In genomic region chr9:133119461-133120342, GRCh38 we compare ENCODE assay signal across 8 cellular contexts. TPM values are rescaled to one million over a fixed set of nuclear protein-coding genes. Genes with fewer than 3 reads are reported as not detected.
DNase-seq lines count a peak whose midpoint lies in the region; ATAC-seq and TF ChIP-seq lines count a peak whose summit lies in the region.

No MANE protein-coding gene starts in this region.

- intact Hi-C loops in IMR-90 (cut with micrococcal nuclease) = no loop called here
- intact Hi-C loops in aorta (cut with DNase I) = loop anchor here in 1 of 2 donors (2.0 kb wide), 1 partner anchor 29 kb away; no protein-coding TSS in a partner anchor

- 28% methylated on average over 16 of the region's 30 CpGs; no CpG with 5 or more reads in 1 of the 2 experiments for WGBS in IMR-90 (ENCODE audit: extremely low coverage in 2 of 2, insufficient read length in 1 of 2), 2 experiments
- WGBS in aorta, 2 donors = 59 to 62% methylated on average over 30 of the region's 30 CpGs

- POLR2A ChIA-PET in AG04450 (lab: Yijun Ruan, JAX) = interaction anchor here (1.3 kb wide), 1 partner anchor 16 kb away, joined by 4 read pairs; no protein-coding TSS in a partner anchor
- POLR2A ChIA-PET in IMR-90 (lab: Charles Lee; ENCODE audit: unreplicated experiment) = no interaction called here

- H3K14ac ChIP-seq in IMR-90 (replicated peaks; ENCODE audit: low read depth, low read length) = peak overlapping the region; percentile 91

- H3K18ac ChIP-seq in IMR-90 (ENCODE audit: low read depth, low read length) = no peak overlapping the region

- H4K5ac ChIP-seq in IMR-90 (ENCODE audit: low read depth, low read length) = no peak overlapping the region

- no peak overlapping the region for H2BK15ac ChIP-seq in IMR-90 (ENCODE audit: low read depth, low read length)

- H3K79me1 ChIP-seq in IMR-90 (ENCODE audit: low read depth in 1 of 2, low read length in 2 of 2) = peaks cover 35 to 68% of the 10 kb centered on the region in 2 experiments

- no peaks in the 10 kb centered on the region for H3K9me3 Mint-ChIP-seq in central memory CD8-positive, alpha-beta T cell

- ATAC-seq in IMR-90 (ENCODE audit: low read depth) (no peak), aorta (ENCODE audit: low FRiP score) (peak; percentile 4), HG03097 (IDR thresholded peaks at IDR 0.05; ENCODE audit: low FRiP score, unreplicated experiment) (no peak)
- no peak for ATAC-seq in central memory CD8-positive, alpha-beta T cell (replicated peaks; ENCODE audit: extremely low read depth, poor library complexity, severe bottlenecking)

- peak overlapping the region; percentile 51 for H2BK5ac ChIP-seq in IMR-90 (ENCODE audit: low read depth, low read length, poor library complexity, severe bottlenecking)

- peak overlapping the region in 1 of 2 experiments; percentile 57; a peak in 2 of 4 replicates for H4K8ac ChIP-seq in IMR-90 (ENCODE audit: low read depth in 2 of 2, low read length in 2 of 2)

- TF ChIP-seq RAD21 in IMR-90 (IDR thresholded peaks at IDR 0.05; ENCODE audit: low read length) = no peak

- peaks cover 19% of the 10 kb centered on the region for H3K4me1 ChIP-seq in IMR-90 (ENCODE audit: control insufficient read depth, insufficient read depth, low read length)
- no peaks in the 10 kb centered on the region for H3K4me1 ChIP-seq in aorta (ENCODE audit: control insufficient read depth in 1 of 2, insufficient read depth in 2 of 2, low read length in 2 of 2)

- H3K4me3 ChIP-seq in AG04450 (ENCODE audit: low read depth, low read length) = peak overlapping the region; percentile 72
- peak overlapping the region; percentile 18 for H3K4me3 ChIP-seq in IMR-90 (ENCODE audit: insufficient read depth, low read depth, low read length)
- no peak overlapping the region for H3K4me3 ChIP-seq in aorta (ENCODE audit: low read length in 2 of 2)

- H3K27me3 ChIP-seq in AG04450 (ENCODE audit: control insufficient read depth, insufficient read depth, low read length) = no peaks in the 10 kb centered on the region
- H3K27me3 ChIP-seq in IMR-90 (ENCODE audit: control insufficient read depth, insufficient read depth, low read length) = no peaks in the 10 kb centered on the region
- H3K27me3 ChIP-seq in aorta (ENCODE audit: control insufficient read depth in 1 of 2, insufficient read depth in 2 of 2, low read length in 1 of 2) = no peaks in the 10 kb centered on the region

- peaks cover 30% of the 10 kb centered on the region for H3K9me1 ChIP-seq in IMR-90 (ENCODE audit: insufficient read depth, low read length)

- no peaks in the 10 kb centered on the region for H3K36me3 ChIP-seq in IMR-90 (ENCODE audit: control insufficient read depth, insufficient read depth, low read length)
- no peaks in the 10 kb centered on the region for H3K36me3 ChIP-seq in aorta (ENCODE audit: control insufficient read depth in 1 of 2, insufficient read depth in 2 of 2, low read length in 1 of 2)

- TF ChIP-seq CTCF in AG04450 (IDR thresholded peaks at IDR 0.05; ENCODE audit: low read depth, low read length) (no peak), IMR-90 (conservative IDR thresholded peaks at IDR 0.05; ENCODE audit: low read depth, low read length) (no peak)

- peak overlapping the region; percentile 19; the same call in 1 of the 2 replicates for H2BK120ac ChIP-seq in IMR-90 (ENCODE audit: low read depth, low read length)

- CTCF ChIA-PET in AG04450 (lab: Charles Lee) (interaction anchor here (1.0 to 3.4 kb wide), 3 partner anchors 24 to 98 kb away, joined by 3 to 24 read pairs (median 4); no protein-coding TSS in a partner anchor), IMR-90 (lab: Yijun Ruan, JAX) (interaction anchor here (1.1 to 1.6 kb wide), 2 partner anchors 10 to 25 kb away, joined by 3 to 5 read pairs; no protein-coding TSS in a partner anchor)

- no peak overlapping the region for H4K91ac ChIP-seq in IMR-90 (ENCODE audit: insufficient read depth, low read depth, low read length)

- H3K27me3 Mint-ChIP-seq in central memory CD8-positive, alpha-beta T cell = no peaks in the 10 kb centered on the region

- peak overlapping the region; percentile 11 for H3K27ac ChIP-seq in AG04450 (ENCODE audit: low read depth, low read length)
- H3K27ac ChIP-seq in IMR-90 (ENCODE audit: insufficient read depth, low read length) = no peak overlapping the region
- no peak overlapping the region for H3K27ac ChIP-seq in aorta (ENCODE audit: low read depth in 1 of 2, low read length in 2 of 2)

- H3K23ac ChIP-seq in IMR-90 (ENCODE audit: low read depth, low read length) = peak overlapping the region; percentile 96

- peaks cover 63% of the 10 kb centered on the region for H4K20me1 ChIP-seq in IMR-90 (ENCODE audit: insufficient read depth, low read length)

- peak overlapping the region; percentile 53 for H2AFZ ChIP-seq in IMR-90 (replicated peaks; ENCODE audit: low read length, poor library complexity)

- H3K4ac ChIP-seq in IMR-90 (ENCODE audit: low read depth, low read length) = peak overlapping the region; percentile 74

- peak overlapping the region; percentile 77; the same call in 1 of the 2 replicates for H3K9ac ChIP-seq in IMR-90 (ENCODE audit: low read depth, low read length)

- in situ Hi-C loops in IMR-90 (cut with MboI; ENCODE audit: low sequenced_read_pairs) = no loop called here

- DNase-seq in AG04450 (ENCODE audit: low read depth, low spot score) (no peak), IMR-90 (peak; percentile 4), midbrain (lab: John Stamatoyannopoulos, UW) (peak; percentile 37), aorta (no peak), DMS53 (lab: John Stamatoyannopoulos, UW) (no peak)
- no peak for DNase-seq in central memory CD8-positive, alpha-beta T cell (ENCODE audit: low spot score in 2 of 2)
- DNase-seq in activated CD8-positive, alpha-beta memory T cell treated with anti-CD3 and anti-CD28 coated beads, Interleukin-2, amount 50 U/mL, for 48 hours = no peak

- peaks cover 28% of the 10 kb centered on the region for H3K36me3 Mint-ChIP-seq in central memory CD8-positive, alpha-beta T cell (ENCODE audit: insufficient read depth)

- H3K27ac Mint-ChIP-seq in central memory CD8-positive, alpha-beta T cell (ENCODE audit: low read depth) = peak overlapping the region; percentile 38

- peak overlapping the region; percentile 92 for H3K4me2 ChIP-seq in IMR-90 (ENCODE audit: low read depth, low read length)

- no peak overlapping the region for H3K56ac ChIP-seq in IMR-90 (ENCODE audit: extremely low read depth, insufficient read depth, low read length)

- peak overlapping the region; percentile 71 for H3K4me3 Mint-ChIP-seq in central memory CD8-positive, alpha-beta T cell

- BruUV-seq in IMR-90 (replicated peaks; lab: Mats Ljungman, UMichigan) = no TSS peak

- peak overlapping the region; percentile 81 for H2AK5ac ChIP-seq in IMR-90 (ENCODE audit: low read depth, low read length)

- H2AK9ac ChIP-seq in IMR-90 (replicated peaks; ENCODE audit: low read depth, low read length, poor library complexity) = peak overlapping the region; percentile 91

- peaks cover 54% of the 10 kb centered on the region for H3K4me1 Mint-ChIP-seq in central memory CD8-positive, alpha-beta T cell

- H3K9me3 ChIP-seq in AG04450 (ENCODE audit: control insufficient read depth, insufficient read depth, low read length) = no peaks in the 10 kb centered on the region; the same call in 1 of the 2 replicates
- H3K9me3 ChIP-seq in IMR-90 (ENCODE audit: control insufficient read depth, insufficient read depth, low read length) = no peaks in the 10 kb centered on the region
- no peaks in the 10 kb centered on the region for H3K9me3 ChIP-seq in aorta (ENCODE audit: control insufficient read depth, low read length)

- dilution Hi-C loops in IMR-90 (cut with HindIII; ENCODE audit: low sequenced_read_pairs, unreplicated experiment) = no loop called here

- TF ChIP-seq POLR2A in IMR-90 (IDR thresholded peaks at IDR 0.05; ENCODE audit: low read depth, low read length) = no peak

- H2BK20ac ChIP-seq in IMR-90 (ENCODE audit: low read depth, low read length) = no peak overlapping the region

TF ChIP-seq in IMR-90, 13 proteins besides CTCF, POLR2A, EP300 and RAD21 (continues in another document):
- TF ChIP-seq MAFK (IDR thresholded peaks at IDR 0.05; ENCODE audit: low read depth, low read length) (no peak), RFX5 (IDR thresholded peaks at IDR 0.05; ENCODE audit: low read depth, low read length) (no peak), MAZ (IDR thresholded peaks at IDR 0.05; ENCODE audit: borderline replicate concordance, low read depth, low read length) (no peak), FOS (IDR thresholded peaks at IDR 0.05; ENCODE audit: low read depth, low read length) (no peak), ELK1 (IDR thresholded peaks at IDR 0.05; ENCODE audit: borderline replicate concordance, low read depth, low read length) (no peak)

RNA-seq across cellular contexts. Expression of gene RALGDS, which starts 1.3 kb away (rescaled TPM):
- polyA plus RNA-seq in AG04450 (2011; rRNA removed) (19.1 and 25.4 TPM in 2 replicates), IMR-90 (2012; rRNA removed) (36.9 and 37.2 TPM in 2 replicates), aorta (10 to 100 TPM; 19.4 to 20.0 TPM)
- polyA minus RNA-seq in AG04450 (2011; rRNA and poly(A)+ RNA removed) = 11.2 and 13.1 TPM in 2 replicates
- total RNA-seq in IMR-90 (2012; rRNA removed) (12.2 and 13.1 TPM in 2 replicates), aorta (10 to 100 TPM; 32.7 to 61.2 TPM)
- 33.9 and 37.7 TPM in 2 replicates for polyA plus RNA-seq in IMR-90 (2012; cell fraction: cytosol; rRNA removed)
- 160 and 211 TPM in 2 replicates for polyA plus RNA-seq in IMR-90 (2012; cell fraction: nucleus; rRNA removed; ENCODE audit: low replicate concordance)

RNA-seq across cellular contexts. Expression of gene GBGT1, which starts 44.0 kb away (rescaled TPM):
- polyA plus RNA-seq in AG04450 (2011; rRNA removed) (3.5 TPM in 2 replicates), IMR-90 (2012; rRNA removed) (2.4 and 3.2 TPM in 2 replicates), aorta (1 to 10 TPM; 2.8 to 5.5 TPM)
- 6.2 and 6.4 TPM in 2 replicates for polyA minus RNA-seq in AG04450 (2011; rRNA and poly(A)+ RNA removed)
- total RNA-seq in IMR-90 (2012; rRNA removed) (0.83 and 1.8 TPM in 2 replicates), aorta (10 to 100 TPM; 12.9 to 28.9 TPM)
- polyA plus RNA-seq in IMR-90 (2012; cell fraction: cytosol; rRNA removed) = 4.8 and 4.9 TPM in 2 replicates
- polyA plus RNA-seq in IMR-90 (2012; cell fraction: nucleus; rRNA removed; ENCODE audit: low replicate concordance) = 7.1 and 11.3 TPM in 2 replicates

RNA-seq across cellular contexts. Expression of gene CEL, which starts 57.9 kb away (rescaled TPM):
- 0.24 and 0.41 TPM in 2 replicates for polyA plus RNA-seq in AG04450 (2011; rRNA removed)
- 0.22 and 0.32 TPM in 2 replicates for polyA minus RNA-seq in AG04450 (2011; rRNA and poly(A)+ RNA removed)
- under 0.01 TPM in 2 replicates for total RNA-seq in IMR-90 (2012; rRNA removed)
- polyA plus RNA-seq in IMR-90 (2012; rRNA removed) = 0.67 and 0.75 TPM in 2 replicates
- 0.27 and 0.51 TPM in 2 replicates for polyA plus RNA-seq in IMR-90 (2012; cell fraction: cytosol; rRNA removed)
- 5.5 and 8.5 TPM in 2 replicates for polyA plus RNA-seq in IMR-90 (2012; cell fraction: nucleus; rRNA removed; ENCODE audit: low replicate concordance)
- 1 to 10 TPM; 3.6 to 4.5 TPM for total RNA-seq in aorta
- polyA plus RNA-seq in aorta = 1 to 10 TPM; 1.5 to 3.9 TPM

Comparison
In these comparisons a context has a peak if more than half of its experiments do, and no peak if none do; other contexts are left out.
1. DNase-seq: peak in IMR-90 (single experiment) and midbrain (single experiment); none in AG04450 (single experiment), central memory CD8-positive, alpha-beta T cell (0 of 2), aorta (0 of 2), DMS53 (single experiment) and activated CD8-positive, alpha-beta memory T cell treated with anti-CD3 and anti-CD28 coated beads, Interleukin-2, amount 50 U/mL, for 48 hours (single experiment).
2. H3K4me3 ChIP-seq: peak in AG04450 (single experiment) and IMR-90 (single experiment); none in aorta (0 of 2).